ENCODE assay signal across 1 cellular context in genomic region chr9:128322342-128323191, GRCh38.
TF ChIP-seq lines count a peak whose summit lies in the region.

TSS of gene COQ4 (plus strand) at chr9:128322839. CDS start at chr9:128322859, 20 bp downstream.
TSS of gene TRUB2 (minus strand) at chr9:128322447. CDS start at chr9:128322408, 39 bp downstream.

TF ChIP-seq in HepG2, 621 proteins besides CTCF, POLR2A, EP300 and RAD21 (continued from another document and continues in another):
- TF ChIP-seq MIER2 (CRISPR knock-in tag; IDR thresholded peaks at IDR 0.05) (0 out of 2 replicates have a peak, but pooled peaks have one; percentile 16), NAIF1 (CRISPR knock-in tag; IDR thresholded peaks at IDR 0.05; ENCODE audit: borderline replicate concordance) (peak; percentile 87), NFKB2 (CRISPR knock-in tag; IDR thresholded peaks at IDR 0.05; ENCODE audit: borderline replicate concordance) (peak; percentile 72), CENPT (CRISPR knock-in tag; IDR thresholded peaks at IDR 0.05; ENCODE audit: low read depth) (0 out of 2 replicates have a peak, but pooled peaks have one; percentile 32), LCORL (IDR thresholded peaks at IDR 0.05) (no peak; the same call in 1 of the 2 replicates), LCORL (CRISPR knock-in tag; IDR thresholded peaks at IDR 0.05) (no peak; the same call in 1 of the 2 replicates), POGK (CRISPR knock-in tag; conservative IDR thresholded peaks at IDR 0.05) (0 out of 2 replicates have a peak, but pooled peaks have one; percentile 15), NR3C1 (CRISPR knock-in tag; IDR thresholded peaks at IDR 0.05) (no peak), PHF20 (CRISPR knock-in tag; IDR thresholded peaks at IDR 0.05) (peak; percentile 98), ZNF563 (CRISPR knock-in tag; IDR thresholded peaks at IDR 0.05) (0 out of 2 replicates have a peak, but pooled peaks have one; percentile 28), USF2 (IDR thresholded peaks at IDR 0.05; ENCODE audit: low read depth, low read length) (no peak), USF2 (CRISPR knock-in tag; IDR thresholded peaks at IDR 0.05; ENCODE audit: borderline replicate concordance) (peak; percentile 71), ZFP91 (CRISPR knock-in tag; IDR thresholded peaks at IDR 0.05; ENCODE audit: borderline replicate concordance) (peak; percentile 94), ZBTB43 (CRISPR knock-in tag; conservative IDR thresholded peaks at IDR 0.05) (0 out of 2 replicates have a peak, but pooled peaks have one; percentile 38), ZNF124 (CRISPR knock-in tag; IDR thresholded peaks at IDR 0.05) (peak; percentile 59; the same call in 1 of the 2 replicates), IRF1 (CRISPR knock-in tag; IDR thresholded peaks at IDR 0.05; ENCODE audit: low read depth) (0 out of 2 replicates have a peak, but pooled peaks have one; percentile 40), RNF219 (CRISPR knock-in tag; IDR thresholded peaks at IDR 0.05) (peak; percentile 94; the same call in 1 of the 2 replicates), GMEB1 (CRISPR knock-in tag; IDR thresholded peaks at IDR 0.05; ENCODE audit: borderline replicate concordance) (peak; percentile 91), POLR2G (IDR thresholded peaks at IDR 0.05; ENCODE audit: low read depth, low read length) (peak; percentile 88), HMGXB3 (CRISPR knock-in tag; IDR thresholded peaks at IDR 0.05; ENCODE audit: borderline replicate concordance) (peak; percentile 83; the same call in 1 of the 2 replicates), ZNF275 (CRISPR knock-in tag; IDR thresholded peaks at IDR 0.05; ENCODE audit: borderline replicate concordance) (peak; percentile 72), PATZ1 (CRISPR knock-in tag; IDR thresholded peaks at IDR 0.05) (peak; percentile 36; the same call in 1 of the 2 replicates), BCL6 (CRISPR knock-in tag; IDR thresholded peaks at IDR 0.05) (0 out of 2 replicates have a peak, but pooled peaks have one; percentile 1), ZNF501 (CRISPR knock-in tag; IDR thresholded peaks at IDR 0.05) (peak; percentile 94), HNF4A (CRISPR knock-in tag; IDR thresholded peaks at IDR 0.05) (peak; percentile 19; the same call in 1 of the 2 replicates), ZFP36L1 (CRISPR knock-in tag; IDR thresholded peaks at IDR 0.05) (peak; percentile 68; the same call in 1 of the 2 replicates), PAX8 (CRISPR knock-in tag; IDR thresholded peaks at IDR 0.05; ENCODE audit: borderline replicate concordance) (no peak; the same call in 1 of the 2 replicates), ZNF710 (CRISPR knock-in tag; IDR thresholded peaks at IDR 0.05; ENCODE audit: borderline replicate concordance) (no peak; the same call in 1 of the 2 replicates), NBN (conservative IDR thresholded peaks at IDR 0.05) (no peak)
